Comparison of ENCODE assay signal across 28 cellular contexts in genomic region chr12:49413796-49414195, GRCh38. TPM values are rescaled to one million over a fixed set of nuclear protein-coding genes. Genes with fewer than 3 reads are reported as not detected.
DNase-seq lines count a peak whose midpoint lies in the region; ATAC-seq and TF ChIP-seq lines count a peak whose summit lies in the region.
"Had no signal": no experiment of that assay in that cellular context is flagged by ENCODE, and none has a peak within 500 bp of the region (broad histone marks: within the 10 kb centered on the region; RNA-seq: fewer than 3 reads in every experiment).

No MANE protein-coding gene starts in this region.

- H2AFZ ChIP-seq in IMR-90 (replicated peaks; ENCODE audit: low read length, poor library complexity) = no peak overlapping the region

- H3K9ac ChIP-seq in IMR-90 (ENCODE audit: low read depth, low read length) = no peak overlapping the region

- no peak overlapping the region for H4K5ac ChIP-seq in IMR-90 (ENCODE audit: low read depth, low read length)

- H3K9me3 Mint-ChIP-seq in Caco-2 (ENCODE audit: unreplicated experiment) (no peaks in the 10 kb centered on the region), mesothelial cell of epicardium (peaks cover 3% of the 10 kb centered on the region)
- no peaks in the 10 kb centered on the region for H3K9me3 Mint-ChIP-seq in activated T-cell treated with anti-CD3 and anti-CD28 coated beads, Interleukin-2, amount 50 U/mL, for 72 hours
- H3K9me3 Mint-ChIP-seq: activated naive CD4-positive, alpha-beta T cell treated with anti-CD3 and anti-CD28 coated beads for 36 hours; activated T-helper 1 cell treated with anti-CD3 and anti-CD28 coated beads, Interleukin-12 subunit alpha, Interleukin-12 subunit beta, Interleukin-2, Interleukin-4 antibody, amounts not matched to agents 30 ng/mL and 10 ng/mL and 1 ng/mL, durations not matched to agents 14 hours and 24 hours and 36 hours; IgD-negative memory B cell; stimulated activated naive CD8-positive, alpha-beta T cell treated with anti-CD3 and anti-CD28 coated beads, Interleukin-15, amount 100 ng/mL, for 72 hours; T-helper 1 cell treated with Interleukin-12 subunit alpha and Interleukin-12 subunit beta and Interleukin-4 antibody, amounts not matched to agents 30 μg/mL and 1 μg/mL, for 36 hours had no signal

- H3K9me3 ChIP-seq in Caco-2 (no peaks in the 10 kb centered on the region), IMR-90 (ENCODE audit: control insufficient read depth, insufficient read depth, low read length) (no peaks in the 10 kb centered on the region)
- H3K9me3 ChIP-seq: thoracic aorta, uterus had no signal

- no peak overlapping the region for H2AK5ac ChIP-seq in IMR-90 (ENCODE audit: low read depth, low read length)

- H4K8ac ChIP-seq in IMR-90 (ENCODE audit: low read depth in 2 of 2, low read length in 2 of 2) = no peak overlapping the region

- DNase-seq in Caco-2 (peak in 1 of 2 experiments; percentile 24), IMR-90 (peak; percentile 25), epithelial cell of esophagus (ENCODE audit: low read depth) (peak; percentile 63), mesothelial cell of epicardium (ENCODE audit: low spot score in 2 of 2, unreplicated experiment in 2 of 2) (no peak), Ammon's horn (ENCODE audit: low spot score) (no peak), NOMO-1 treated with DMSO at 0.1 percent for 48 hours (lab: John Stamatoyannopoulos, UW; ENCODE audit: unreplicated experiment) (no peak), occipital lobe (lab: John Stamatoyannopoulos, UW) (no peak)
- no peak for DNase-seq in activated T-cell treated with anti-CD3 and anti-CD28 coated beads, Interleukin-2, amount 50 U/mL, for 72 hours
- DNase-seq: activated CD4-positive, alpha-beta T cell treated with anti-CD3 and anti-CD28 coated beads, Interleukin-2, amount 50 U/mL, for 48 hours; activated CD8-positive, alpha-beta memory T cell treated with anti-CD3 and anti-CD28 coated beads, Interleukin-2, amount 50 U/mL, for 4 hours; activated naive CD4-positive, alpha-beta T cell treated with anti-CD3 and anti-CD28 coated beads for 36 hours; amniotic stem cell; brain microvascular endothelial cell; kidney glomerular epithelial cell; NCI-H1048; NCI-H1694 treated with DMSO at 0.1 percent for 48 hours; NCI-H2171; NCI-H510A; posterior cingulate gyrus; right cardiac atrium; stimulated activated CD4-positive, alpha-beta T cell treated with anti-CD3 and anti-CD28 coated beads, Interleukin-2, amount 100 ng/mL, for 48 hours; stimulated activated naive CD8-positive, alpha-beta T cell treated with anti-CD3 and anti-CD28 coated beads, Interleukin-15, amount 100 ng/mL, for 72 hours; uterus had no signal

- peak; percentile 65; the same call in 1 of the 2 replicates for ATAC-seq in IMR-90 (ENCODE audit: low read depth)
- no peak for ATAC-seq in activated T-cell treated with anti-CD3 and anti-CD28 coated beads, Interleukin-2, amount 50 U/mL, for 72 hours (replicated peaks in 1 of 2)
- ATAC-seq: right cardiac atrium; SK-N-SH treated with all-trans-retinoic acid at 6 μM for 48 hours; stimulated activated naive CD8-positive, alpha-beta T cell treated with anti-CD3 and anti-CD28 coated beads, Interleukin-15, amount 100 ng/mL, for 72 hours had no signal

- dilution Hi-C loops in IMR-90 (cut with HindIII; ENCODE audit: low sequenced_read_pairs, unreplicated experiment) = no loop called here

- H3K27ac Mint-ChIP-seq in Caco-2 (ENCODE audit: unreplicated experiment) = peak overlapping the region; percentile 20
- peak overlapping the region; percentile 67 for H3K27ac Mint-ChIP-seq in mesothelial cell of epicardium
- no peak overlapping the region for H3K27ac Mint-ChIP-seq in activated T-cell treated with anti-CD3 and anti-CD28 coated beads, Interleukin-2, amount 50 U/mL, for 72 hours
- H3K27ac Mint-ChIP-seq: activated naive CD4-positive, alpha-beta T cell treated with anti-CD3 and anti-CD28 coated beads for 36 hours; activated T-helper 1 cell treated with anti-CD3 and anti-CD28 coated beads, Interleukin-12 subunit alpha, Interleukin-12 subunit beta, Interleukin-2, Interleukin-4 antibody, amounts not matched to agents 30 ng/mL and 10 ng/mL and 1 ng/mL, durations not matched to agents 14 hours and 24 hours and 36 hours; IgD-negative memory B cell; stimulated activated naive CD8-positive, alpha-beta T cell treated with anti-CD3 and anti-CD28 coated beads, Interleukin-15, amount 100 ng/mL, for 72 hours; T-helper 1 cell treated with Interleukin-12 subunit alpha and Interleukin-12 subunit beta and Interleukin-4 antibody, amounts not matched to agents 30 μg/mL and 1 μg/mL, for 36 hours had no signal

- H3K79me1 ChIP-seq in IMR-90 (ENCODE audit: low read depth in 1 of 2, low read length in 2 of 2) = peaks cover 34 to 82% of the 10 kb centered on the region in 2 experiments

- in situ Hi-C loops in IMR-90 (cut with MboI; ENCODE audit: low sequenced_read_pairs) = no loop called here

- H2AK9ac ChIP-seq in IMR-90 (replicated peaks; ENCODE audit: low read depth, low read length, poor library complexity) = no peak overlapping the region

- 0 out of 2 replicates have a peak overlapping the region, but pooled peaks have one; percentile 36 for H3K14ac ChIP-seq in IMR-90 (replicated peaks; ENCODE audit: low read depth, low read length)

- TF ChIP-seq RAD21 in IMR-90 (IDR thresholded peaks at IDR 0.05; ENCODE audit: low read length) = no peak

- CTCF ChIA-PET in Caco-2 (lab: Charles Lee) (interaction anchor here (0.7 kb wide), 1 partner anchor 16 kb away, joined by 4 read pairs; no protein-coding TSS in a partner anchor), IMR-90 (lab: Yijun Ruan, JAX) (no interaction called here)

- H2BK20ac ChIP-seq in IMR-90 (ENCODE audit: low read depth, low read length) = no peak overlapping the region

- no peak overlapping the region for H3K4me2 ChIP-seq in IMR-90 (ENCODE audit: low read depth, low read length)

- H3K36me3 ChIP-seq in Caco-2 (ENCODE audit: control insufficient read depth, insufficient read depth, low read length) (no peaks in the 10 kb centered on the region), IMR-90 (ENCODE audit: control insufficient read depth, insufficient read depth, low read length) (no peaks in the 10 kb centered on the region)
- H3K36me3 ChIP-seq: brain microvascular endothelial cell, thoracic aorta, uterus had no signal

- H3K4me3 Mint-ChIP-seq in Caco-2 (ENCODE audit: unreplicated experiment) (no peak overlapping the region), mesothelial cell of epicardium (no peak overlapping the region)
- H3K4me3 Mint-ChIP-seq in activated T-cell treated with anti-CD3 and anti-CD28 coated beads, Interleukin-2, amount 50 U/mL, for 72 hours = no peak overlapping the region
- H3K4me3 Mint-ChIP-seq: activated naive CD4-positive, alpha-beta T cell treated with anti-CD3 and anti-CD28 coated beads for 36 hours; activated T-helper 1 cell treated with anti-CD3 and anti-CD28 coated beads, Interleukin-12 subunit alpha, Interleukin-12 subunit beta, Interleukin-2, Interleukin-4 antibody, amounts not matched to agents 30 ng/mL and 10 ng/mL and 1 ng/mL, durations not matched to agents 14 hours and 24 hours and 36 hours; IgD-negative memory B cell; stimulated activated naive CD8-positive, alpha-beta T cell treated with anti-CD3 and anti-CD28 coated beads, Interleukin-15, amount 100 ng/mL, for 72 hours; T-helper 1 cell treated with Interleukin-12 subunit alpha and Interleukin-12 subunit beta and Interleukin-4 antibody, amounts not matched to agents 30 μg/mL and 1 μg/mL, for 36 hours had no signal

- H3K4me1 Mint-ChIP-seq in Caco-2 (ENCODE audit: low read depth, unreplicated experiment) (peaks cover 27% of the 10 kb centered on the region), mesothelial cell of epicardium (peaks cover 29% of the 10 kb centered on the region)
- peaks cover 4% of the 10 kb centered on the region for H3K4me1 Mint-ChIP-seq in activated T-cell treated with anti-CD3 and anti-CD28 coated beads, Interleukin-2, amount 50 U/mL, for 72 hours (ENCODE audit: low read depth)
- H3K4me1 Mint-ChIP-seq: stimulated activated naive CD8-positive, alpha-beta T cell treated with anti-CD3 and anti-CD28 coated beads, Interleukin-15, amount 100 ng/mL, for 72 hours had no signal

- no peak overlapping the region for H3K23ac ChIP-seq in IMR-90 (ENCODE audit: low read depth, low read length)

- intact Hi-C loops in Caco-2 (cut with micrococcal nuclease; ENCODE audit: unreplicated experiment) (no loop called here), IMR-90 (cut with micrococcal nuclease) (no loop called here)

- H3K27me3 Mint-ChIP-seq in Caco-2 (ENCODE audit: insufficient read depth, unreplicated experiment) (no peaks in the 10 kb centered on the region), mesothelial cell of epicardium (ENCODE audit: low read depth) (no peaks in the 10 kb centered on the region)
- no peaks in the 10 kb centered on the region for H3K27me3 Mint-ChIP-seq in activated T-cell treated with anti-CD3 and anti-CD28 coated beads, Interleukin-2, amount 50 U/mL, for 72 hours (ENCODE audit: low read depth)
- H3K27me3 Mint-ChIP-seq: IgD-negative memory B cell; stimulated activated naive CD8-positive, alpha-beta T cell treated with anti-CD3 and anti-CD28 coated beads, Interleukin-15, amount 100 ng/mL, for 72 hours had no signal

- H3K27me3 ChIP-seq in Caco-2 (replicated peaks; ENCODE audit: control insufficient read depth, insufficient read depth, low read length) (no peaks in the 10 kb centered on the region), IMR-90 (ENCODE audit: control insufficient read depth, insufficient read depth, low read length) (no peaks in the 10 kb centered on the region)
- H3K27me3 ChIP-seq: brain microvascular endothelial cell, uterus had no signal

- H3K18ac ChIP-seq in IMR-90 (ENCODE audit: low read depth, low read length) = no peak overlapping the region

- H3K4ac ChIP-seq in IMR-90 (ENCODE audit: low read depth, low read length) = no peak overlapping the region

- peak overlapping the region; percentile 11 for H2BK5ac ChIP-seq in IMR-90 (ENCODE audit: low read depth, low read length, poor library complexity, severe bottlenecking)

- no peak overlapping the region for H2BK15ac ChIP-seq in IMR-90 (ENCODE audit: low read depth, low read length)

- no peak overlapping the region for H3K27ac ChIP-seq in IMR-90 (ENCODE audit: insufficient read depth, low read length)
- H3K27ac ChIP-seq: brain microvascular endothelial cell, thoracic aorta, uterus had no signal

- H3K4me1 ChIP-seq in Caco-2 (peaks cover 29% of the 10 kb centered on the region), IMR-90 (ENCODE audit: control insufficient read depth, insufficient read depth, low read length) (peaks cover 3% of the 10 kb centered on the region; the same call in 1 of the 2 replicates)
- H3K4me1 ChIP-seq: uterus had no signal

- peaks cover 12% of the 10 kb centered on the region for H3K9me1 ChIP-seq in IMR-90 (ENCODE audit: insufficient read depth, low read length)

- H2BK120ac ChIP-seq in IMR-90 (ENCODE audit: low read depth, low read length) = no peak overlapping the region

- H3K56ac ChIP-seq in IMR-90 (ENCODE audit: extremely low read depth, insufficient read depth, low read length) = no peak overlapping the region

- H3K36me3 Mint-ChIP-seq in Caco-2 (ENCODE audit: insufficient read depth, unreplicated experiment) = no peaks in the 10 kb centered on the region
- H3K36me3 Mint-ChIP-seq in mesothelial cell of epicardium = peaks cover 10% of the 10 kb centered on the region
- no peaks in the 10 kb centered on the region for H3K36me3 Mint-ChIP-seq in activated T-cell treated with anti-CD3 and anti-CD28 coated beads, Interleukin-2, amount 50 U/mL, for 72 hours (ENCODE audit: insufficient read depth in 2 of 2)

- BruUV-seq in Caco-2 (replicated peaks; lab: Mats Ljungman, UMichigan) (no TSS peak), IMR-90 (replicated peaks; lab: Mats Ljungman, UMichigan) (no TSS peak)

- no peak overlapping the region for H4K91ac ChIP-seq in IMR-90 (ENCODE audit: insufficient read depth, low read depth, low read length)

- H4K20me1 ChIP-seq in IMR-90 (ENCODE audit: insufficient read depth, low read length) = peaks cover 19% of the 10 kb centered on the region

- no peak for TF ChIP-seq POLR2A in IMR-90 (IDR thresholded peaks at IDR 0.05; ENCODE audit: low read depth, low read length)

- H3K4me3 ChIP-seq in Caco-2 (ENCODE audit: low read depth, low read length) = no peak overlapping the region
- no peak overlapping the region for H3K4me3 ChIP-seq in IMR-90 (ENCODE audit: insufficient read depth, low read depth, low read length)
- no peak overlapping the region for H3K4me3 ChIP-seq in epithelial cell of esophagus (ENCODE audit: low read length)
- H3K4me3 ChIP-seq: thoracic aorta, uterus had no signal

- POLR2A ChIA-PET in Caco-2 (lab: Charles Lee) (interaction anchor here (2.3 kb wide), 1 partner anchor 47 kb away, joined by 9 read pairs; the partner anchor contains the start of gene SPATS2), IMR-90 (lab: Charles Lee; ENCODE audit: unreplicated experiment) (no interaction called here)

- TF ChIP-seq CTCF in Caco-2 (IDR thresholded peaks at IDR 0.05; ENCODE audit: insufficient read depth in 1 of 2, low read depth in 1 of 2, low read length in 1 of 2, severe bottlenecking in 1 of 2, unreplicated experiment in 1 of 2) (no peak), IMR-90 (conservative IDR thresholded peaks at IDR 0.05; ENCODE audit: low read depth, low read length) (no peak), epithelial cell of esophagus (IDR thresholded peaks at IDR 0.05; ENCODE audit: insufficient read depth, low read depth, low read length, missing control alignments) (no peak), mesothelial cell of epicardium (IDR thresholded peaks at IDR 0.05; ENCODE audit: unreplicated experiment) (no peak)

RNA-seq across cellular contexts. Expression of gene SPATS2, which starts 46.5 kb away (rescaled TPM):
- total RNA-seq in Caco-2 (2022) (43.1 and 48.9 TPM in 2 replicates), IMR-90 (2012; rRNA removed) (44.7 and 63.3 TPM in 2 replicates), mesothelial cell of epicardium (68.3 to 71.2 TPM (median 69.0 TPM) in 3 replicates), occipital lobe (58.2 TPM)
- 45.0 and 50.6 TPM in 2 replicates for polyA plus RNA-seq in IMR-90 (2012; rRNA removed)
- polyA plus RNA-seq in IMR-90 (2012; cell fraction: cytosol; rRNA removed) = 16.7 and 46.0 TPM in 2 replicates
- 23.4 and 62.3 TPM in 2 replicates for polyA plus RNA-seq in IMR-90 (2012; cell fraction: nucleus; rRNA removed; ENCODE audit: low replicate concordance)
- 10 to 100 TPM; 12.3 to 16.4 TPM for total RNA-seq in activated T-cell treated with anti-CD3 and anti-CD28 coated beads, Interleukin-2, amount 50 U/mL, for 72 hours

Comparison
In these comparisons a context has a peak if more than half of its experiments do, and no peak if none do; other contexts are left out.
1. DNase-seq: peak in IMR-90 (single experiment) and epithelial cell of esophagus (single experiment); none in mesothelial cell of epicardium (0 of 2), Ammon's horn (single experiment), activated T-cell treated with anti-CD3 and anti-CD28 coated beads, Interleukin-2, amount 50 U/mL, for 72 hours (0 of 2), NOMO-1 treated with DMSO at 0.1 percent for 48 hours (single experiment) and occipital lobe (single experiment).